In genomic region chr5:1339818-1340210, GRCh38 we compare ENCODE assay signal across 3 cellular contexts. TPM values are rescaled to one million over a fixed set of nuclear protein-coding genes. Genes with fewer than 3 reads are reported as not detected.
"Had no signal": no experiment of that assay in that cellular context is flagged by ENCODE, and none has a peak within 500 bp of the region (broad histone marks: within the 10 kb centered on the region; RNA-seq: fewer than 3 reads in every experiment).

No MANE protein-coding gene starts in this region.

RNA-seq across cellular contexts. Expression of gene TERT, which starts 44.9 kb away (rescaled TPM):
- total RNA-seq: bronchial epithelial cell, IMR-90, SJCRH30 had no signal
